In the genomic region with DNA sequence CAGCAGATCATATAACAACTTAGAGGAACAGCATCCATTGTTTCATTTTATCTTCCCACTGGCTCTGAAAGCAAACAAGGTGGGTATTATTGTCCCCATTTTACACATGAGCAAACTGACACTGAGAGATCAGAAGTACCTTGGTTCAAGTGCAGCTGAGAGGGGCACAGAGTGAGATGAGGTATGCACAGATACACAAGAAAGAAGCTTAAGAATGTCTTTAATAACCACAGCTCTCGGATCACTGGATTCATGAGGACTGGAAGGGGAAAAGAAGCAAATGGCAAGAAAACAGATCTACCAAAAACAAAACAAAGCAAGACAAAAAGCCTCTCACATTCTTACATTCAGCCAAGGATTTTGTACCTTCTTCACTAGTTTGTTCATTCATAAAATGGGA, we compare ENCODE assay signal across 26 cellular contexts. TPM values are rescaled to one million over a fixed set of nuclear protein-coding genes. Genes with fewer than 3 reads are reported as not detected.
"Had no signal": no experiment of that assay in that cellular context is flagged by ENCODE, and none has a peak within 500 bp of the region (broad histone marks: within the 10 kb centered on the region; RNA-seq: fewer than 3 reads in every experiment).

No MANE protein-coding gene starts in this region.

- H3K9me3 ChIP-seq: gastrocnemius medialis, mucosa of descending colon had no signal

- H3K4me3 ChIP-seq: coronary artery, dorsolateral prefrontal cortex, esophagus squamous epithelium, gastrocnemius medialis, heart right ventricle, left lung, lower lobe of right lung, mucosa of descending colon had no signal

- H3K27me3 ChIP-seq: esophagus squamous epithelium, gastrocnemius medialis, heart right ventricle, left lung had no signal

- H3K36me3 ChIP-seq: esophagus squamous epithelium, gastrocnemius medialis, left lung, lower lobe of right lung had no signal

- H3K4me1 ChIP-seq: gastrocnemius medialis, left lung had no signal

- DNase-seq: dermis blood vessel endothelial cell; dorsolateral prefrontal cortex; effector CD4-positive, alpha-beta T cell; effector memory CD4-positive, alpha-beta T cell; erythroblast; esophagus squamous epithelium; foreskin fibroblast; foreskin melanocyte; gastrocnemius medialis; glutamatergic neuron; head of caudate nucleus; heart right ventricle; hippocampal formation; left cardiac atrium; left lung; left ventricle myocardium superior; lower lobe of right lung; mesenchymal stem cell; mucosa of descending colon; naive B cell had no signal

- ATAC-seq: esophagus mucosa, gastrocnemius medialis, heart right ventricle, left cardiac atrium, left lung, left ventricle myocardium superior, lower lobe of right lung, mucosa of descending colon had no signal

- FAIRE-seq: colon, islet of Langerhans, keratinocyte had no signal

- H3K27ac ChIP-seq: coronary artery, dorsolateral prefrontal cortex, epithelial cell of prostate, esophagus squamous epithelium, gastrocnemius medialis, heart right ventricle, left lung, lower lobe of right lung had no signal

RNA-seq across cellular contexts. Expression of a gene that starts 10.6 kb away (rescaled TPM):
- polyA plus RNA-seq: keratinocyte had no signal
